10 cellular contexts compared by ENCODE assay signal in genomic region chr3:143831208-143831607, GRCh38. TPM values are rescaled to one million over a fixed set of nuclear protein-coding genes. Genes with fewer than 3 reads are reported as not detected.
DNase-seq lines count a peak whose midpoint lies in the region; ATAC-seq, FAIRE-seq and TF ChIP-seq lines count a peak whose summit lies in the region.
"Had no signal": no experiment of that assay in that cellular context is flagged by ENCODE, and none has a peak within 500 bp of the region (broad histone marks: within the 10 kb centered on the region; RNA-seq: fewer than 3 reads in every experiment).

No MANE protein-coding gene starts in this region.

- no peaks in the 10 kb centered on the region for H3K9me3 Mint-ChIP-seq in osteocyte (ENCODE audit: unreplicated experiment)

- H3K9ac ChIP-seq in adipocyte (ENCODE audit: low read length): peak overlapping the region; percentile 55

- WGBS in small intestine, 3 donors: 14 to 24% (median 19%) methylated on average over 2 of the region's 2 CpGs

- H3K27me3 Mint-ChIP-seq in osteocyte (ENCODE audit: unreplicated experiment): no peaks in the 10 kb centered on the region

- peaks cover 16% of the 10 kb centered on the region for H3K4me1 Mint-ChIP-seq in osteocyte (ENCODE audit: unreplicated experiment)

- peak; percentile 60 for DNase-seq in adipocyte (ENCODE audit: low read depth)
- no peak for DNase-seq in osteocyte (ENCODE audit: extremely low spot score, unreplicated experiment)
- no peak for DNase-seq in SK-N-DZ (ENCODE audit: low spot score)
- DNase-seq in HUDEP-2 (lab: John Stamatoyannopoulos, UW; ENCODE audit: unreplicated experiment in 76 of 76): no peak
- no peak for DNase-seq in small intestine
- DNase-seq in activated CD4-positive, CD25-positive, alpha-beta regulatory T cell (lab: John Stamatoyannopoulos, UW): no peak
- DNase-seq: mucosa of descending colon, upper lobe of left lung had no signal

- H3K36me3 ChIP-seq in adipocyte (ENCODE audit: control insufficient read depth, insufficient read depth, low read length, severe bottlenecking) (no peaks in the 10 kb centered on the region), small intestine (ENCODE audit: control insufficient read depth in 2 of 2, insufficient read depth in 2 of 2, low read length in 2 of 2) (no peaks in the 10 kb centered on the region)
- H3K36me3 ChIP-seq: upper lobe of left lung had no signal

- no peak for FAIRE-seq in small intestine (lab: Jason Lieb, UNC)

- no peak overlapping the region for H3K4me3 Mint-ChIP-seq in osteocyte (ENCODE audit: unreplicated experiment)

- TF ChIP-seq CTCF in osteocyte (IDR thresholded peaks at IDR 0.05): no peak

- H3K36me3 Mint-ChIP-seq in osteocyte (ENCODE audit: unreplicated experiment): no peaks in the 10 kb centered on the region

- H3K4me1 ChIP-seq in adipocyte (ENCODE audit: control insufficient read depth, insufficient read depth, low read length): peaks cover 24% of the 10 kb centered on the region
- peaks cover 0 to 4% of the 10 kb centered on the region in 2 donors for H3K4me1 ChIP-seq in small intestine (ENCODE audit: control insufficient read depth in 2 of 2, insufficient read depth in 1 of 2, low read depth in 1 of 2, low read length in 1 of 2)

- ATAC-seq in GM18868 (IDR thresholded peaks at IDR 0.05; ENCODE audit: unreplicated experiment): peak; percentile 42
- peak; percentile 29 for ATAC-seq in HG02870 (IDR thresholded peaks at IDR 0.05; ENCODE audit: unreplicated experiment)
- ATAC-seq: mucosa of descending colon had no signal

- H3K27ac Mint-ChIP-seq in osteocyte (ENCODE audit: unreplicated experiment): peak overlapping the region; percentile 32

- no peak overlapping the region for H3K27ac ChIP-seq in small intestine (ENCODE audit: low read depth in 1 of 2, low read length in 1 of 2)
- H3K27ac ChIP-seq: upper lobe of left lung had no signal

- H3K9me3 ChIP-seq in adipocyte (ENCODE audit: control insufficient read depth, low read length) (no peaks in the 10 kb centered on the region), small intestine (ENCODE audit: control insufficient read depth, low read depth) (no peaks in the 10 kb centered on the region)
- H3K9me3 ChIP-seq: mucosa of descending colon, upper lobe of left lung had no signal

- H3K4me3 ChIP-seq in adipocyte (ENCODE audit: low read length) (peak overlapping the region; percentile 68), small intestine (ENCODE audit: low read depth in 1 of 2, low read length in 2 of 2) (no peak overlapping the region)
- H3K4me3 ChIP-seq: mucosa of descending colon, upper lobe of left lung had no signal

- H3K27me3 ChIP-seq in adipocyte (replicated peaks; ENCODE audit: control insufficient read depth, insufficient read depth, low read length): no peaks in the 10 kb centered on the region
- H3K27me3 ChIP-seq in small intestine (ENCODE audit: control insufficient read depth in 2 of 2, insufficient read depth in 2 of 2, low read length in 2 of 2): no peaks in the 10 kb centered on the region
- H3K27me3 ChIP-seq: upper lobe of left lung had no signal

RNA-seq across cellular contexts. Expression of gene SLC9A9, which starts 17.1 kb away (rescaled TPM):
- 3.5 TPM in 2 replicates for total RNA-seq in osteocyte
- 1.2 and 3.3 TPM in 2 replicates for polyA plus RNA-seq in SK-N-DZ (2014; cell fraction: cytosol; rRNA removed)
- polyA plus RNA-seq in SK-N-DZ (2014; cell fraction: nucleus; rRNA removed): 0.14 and 5.7 TPM in 2 replicates
- 1 to 10 TPM in 2 of 3 donors, not detected in 1; 1.4 to 4.1 TPM for polyA plus RNA-seq in small intestine
